In genomic region chr16:50878536-50878935, GRCh38 we compare ENCODE assay signal across 33 cellular contexts.
"Had no signal": no experiment of that assay in that cellular context is flagged by ENCODE, and none has a peak within 500 bp of the region (broad histone marks: within the 10 kb centered on the region; RNA-seq: fewer than 3 reads in every experiment).

No MANE protein-coding gene starts in this region.

- H3K9me3 ChIP-seq: body of pancreas, breast epithelium, MG63, Peyer's patch, SJSA1, SK-N-SH had no signal

- H3K36me3 Mint-ChIP-seq: activated CD4-positive, alpha-beta memory T cell treated with anti-CD3 and anti-CD28 coated beads for 36 hours; activated naive CD4-positive, alpha-beta T cell treated with anti-CD3 and anti-CD28 coated beads, Interleukin-2, amount 50 U/mL, for 24 hours; activated naive CD8-positive, alpha-beta T cell treated with anti-CD3 and anti-CD28 coated beads, Interleukin-2, amount 10 ng/mL, durations not matched to agents 7 days and 5 days; WTC11 had no signal

- ATAC-seq: body of pancreas, PC-3 had no signal

- H3K4me3 Mint-ChIP-seq: activated CD4-positive, alpha-beta memory T cell treated with anti-CD3 and anti-CD28 coated beads for 36 hours; activated naive CD4-positive, alpha-beta T cell treated with anti-CD3 and anti-CD28 coated beads, Interleukin-2, amount 50 U/mL, for 24 hours; activated naive CD8-positive, alpha-beta T cell treated with anti-CD3 and anti-CD28 coated beads, Interleukin-2, amount 10 ng/mL, durations not matched to agents 7 days and 5 days; T-helper 1 cell treated with Interleukin-12 subunit alpha and Interleukin-12 subunit beta and Interleukin-4 antibody, amounts not matched to agents 30 μg/mL and 1 μg/mL, for 36 hours; T-helper 2 cell treated with Interferon-gamma antibody and Interleukin-4, amounts not matched to agents 5 μg/mL and 100 μg/mL, for 36 hours had no signal

- H3K36me3 ChIP-seq: breast epithelium, MG63, Peyer's patch, SJSA1 had no signal

- H3K27ac Mint-ChIP-seq: activated CD4-positive, alpha-beta memory T cell treated with anti-CD3 and anti-CD28 coated beads for 36 hours; activated naive CD4-positive, alpha-beta T cell treated with anti-CD3 and anti-CD28 coated beads, Interleukin-2, amount 50 U/mL, for 24 hours; activated naive CD8-positive, alpha-beta T cell treated with anti-CD3 and anti-CD28 coated beads, Interleukin-2, amount 10 ng/mL, durations not matched to agents 7 days and 5 days; activated T-helper 2 cell treated with anti-CD3 and anti-CD28 coated beads, Interferon-gamma antibody, Interleukin-2, Interleukin-4, amounts not matched to agents 10 μg/mL and 5 μg/mL and 100 μg/mL, durations not matched to agents 14 hours and 24 hours and 36 hours; T-helper 1 cell treated with Interleukin-12 subunit alpha and Interleukin-12 subunit beta and Interleukin-4 antibody, amounts not matched to agents 30 μg/mL and 1 μg/mL, for 36 hours; T-helper 2 cell treated with Interferon-gamma antibody and Interleukin-4, amounts not matched to agents 5 μg/mL and 100 μg/mL, for 36 hours; WTC11 had no signal

- DNase-seq: activated CD4-positive, alpha-beta memory T cell treated with anti-CD3 and anti-CD28 coated beads for 36 hours; activated CD4-positive, alpha-beta T cell treated with anti-CD3 and anti-CD28 coated beads for 4 hours; activated CD4-positive, alpha-beta T cell treated with anti-CD3 and anti-CD28 coated beads, Interleukin-2, amount 50 U/mL, for 1 hour; activated CD4-positive, CD25-positive, alpha-beta regulatory T cell treated with anti-CD3 and anti-CD28 coated beads, Interleukin-2, amount 50 U/mL, for 72 hours; activated gamma-delta T cell; activated naive CD4-positive, alpha-beta T cell treated with Interleukin-2 at 50 U/mL for 16 hours; activated naive CD8-positive, alpha-beta T cell treated with anti-CD3 and anti-CD28 coated beads, Interleukin-2, amount 10 ng/mL, durations not matched to agents 7 days and 5 days; activated T-cell treated with anti-CD3 and anti-CD28 coated beads, Interleukin-2, amount 50 U/mL, for 1 hour; body of pancreas; Karpas-422; KBM-7; MG63; NCI-H1048; NCI-H1105 treated with DMSO at 0.1 percent for 48 hours; NCI-H1694; NCI-H1930; NCI-H2081 treated with DMSO at 0.1 percent for 48 hours; NCI-H226; NCI-H446 treated with DMSO at 0.1 percent for 48 hours; NCI-H69; NK-92 treated with Interleukin-12 subunit alpha and Interleukin-12 subunit beta, amount 100 ng/mL, for 24 hours; PC-3; Peyer's patch; RPMI8226; SHP77 treated with DMSO at 0.1 percent for 48 hours; SK-N-SH had no signal

- H3K4me1 ChIP-seq: breast epithelium, Peyer's patch, SJSA1 had no signal

- H3K4me3 ChIP-seq: body of pancreas, breast epithelium, MG63, Peyer's patch, SJSA1 had no signal

- H3K27ac ChIP-seq: body of pancreas, breast epithelium, Peyer's patch, SJSA1 had no signal

- H3K27me3 ChIP-seq: body of pancreas, MG63, Peyer's patch, SJSA1 had no signal

- H3K9me3 Mint-ChIP-seq: activated CD4-positive, alpha-beta memory T cell treated with anti-CD3 and anti-CD28 coated beads for 36 hours; activated naive CD4-positive, alpha-beta T cell treated with anti-CD3 and anti-CD28 coated beads, Interleukin-2, amount 50 U/mL, for 24 hours; activated naive CD8-positive, alpha-beta T cell treated with anti-CD3 and anti-CD28 coated beads, Interleukin-2, amount 10 ng/mL, durations not matched to agents 7 days and 5 days; activated T-helper 2 cell treated with anti-CD3 and anti-CD28 coated beads, Interferon-gamma antibody, Interleukin-2, Interleukin-4, amounts not matched to agents 10 μg/mL and 5 μg/mL and 100 μg/mL, durations not matched to agents 14 hours and 24 hours and 36 hours; T-helper 1 cell treated with Interleukin-12 subunit alpha and Interleukin-12 subunit beta and Interleukin-4 antibody, amounts not matched to agents 30 μg/mL and 1 μg/mL, for 36 hours; T-helper 2 cell treated with Interferon-gamma antibody and Interleukin-4, amounts not matched to agents 5 μg/mL and 100 μg/mL, for 36 hours; WTC11 had no signal

- H3K4me1 Mint-ChIP-seq: activated naive CD4-positive, alpha-beta T cell treated with anti-CD3 and anti-CD28 coated beads, Interleukin-2, amount 50 U/mL, for 24 hours; activated naive CD8-positive, alpha-beta T cell treated with anti-CD3 and anti-CD28 coated beads, Interleukin-2, amount 10 ng/mL, durations not matched to agents 7 days and 5 days had no signal
